Comparison of ENCODE assay signal across 15 cellular contexts in genomic region chr5:140266471-140267200, GRCh38. TPM values are rescaled to one million over a fixed set of nuclear protein-coding genes. Genes with fewer than 3 reads are reported as not detected.
DNase-seq lines count a peak whose midpoint lies in the region; ATAC-seq and TF ChIP-seq lines count a peak whose summit lies in the region.
"Had no signal": no experiment of that assay in that cellular context is flagged by ENCODE, and none has a peak within 500 bp of the region (broad histone marks: within the 10 kb centered on the region; RNA-seq: fewer than 3 reads in every experiment).

No MANE protein-coding gene starts in this region.

- H3K4me2 ChIP-seq in DND-41 (ENCODE audit: insufficient read depth, low read length), result no peak overlapping the region
- no peak overlapping the region for H3K4me2 ChIP-seq in smooth muscle cell

- H2AFZ ChIP-seq in DND-41 (ENCODE audit: low read depth, low read length) (no peak overlapping the region), smooth muscle cell (ENCODE audit: low read depth) (no peak overlapping the region)

- H3K4me1 ChIP-seq in DND-41 (ENCODE audit: insufficient read depth, low read length) (peaks cover 11% of the 10 kb centered on the region), smooth muscle cell (ENCODE audit: low read depth) (peaks cover 24% of the 10 kb centered on the region)

- H3K27ac ChIP-seq in DND-41 (ENCODE audit: low read length) (peak overlapping the region; percentile 61; the same call in 1 of the 2 replicates), smooth muscle cell (ENCODE audit: low read depth) (no peak overlapping the region)

- peaks cover 9% of the 10 kb centered on the region; the same call in 1 of the 2 replicates for H4K20me1 ChIP-seq in DND-41 (ENCODE audit: insufficient read depth, low read length)
- H4K20me1 ChIP-seq in smooth muscle cell (ENCODE audit: low read depth), result peaks cover 67% of the 10 kb centered on the region

- no peak for TF ChIP-seq CTCF in DND-41 (IDR thresholded peaks at IDR 0.05; ENCODE audit: borderline replicate concordance, extremely low read depth, low read length, poor library complexity, severe bottlenecking)
- TF ChIP-seq CTCF in WTC11 (IDR thresholded peaks at IDR 0.05), result no peak
- TF ChIP-seq CTCF in smooth muscle cell (IDR thresholded peaks at IDR 0.05; ENCODE audit: borderline replicate concordance, insufficient read depth, poor library complexity, severe bottlenecking), result no peak

- H3F3A ChIP-seq in smooth muscle cell (ENCODE audit: low read depth), result peaks cover 4% of the 10 kb centered on the region

- CTCF ChIA-PET in WTC11 (lab: Charles Lee), result interaction anchor here (0.6 to 2.7 kb wide), 3 partner anchors 39 to 92 kb away, joined by 3 to 9 read pairs (median 3); partner anchors contain the start of gene HBEGF

- H3K36me3 ChIP-seq in DND-41 (ENCODE audit: insufficient read depth, low read length) (no peaks in the 10 kb centered on the region), smooth muscle cell (ENCODE audit: low read depth) (no peaks in the 10 kb centered on the region)
- H3K36me3 ChIP-seq: gastroesophageal sphincter had no signal

- no peak for ATAC-seq in DND-41 (ENCODE audit: insufficient read depth, low read depth)
- no peak for ATAC-seq in WTC11
- ATAC-seq in naive thymus-derived CD8-positive, alpha-beta T cell, result peak in 1 of 2 donors; percentile 49
- ATAC-seq: gastroesophageal sphincter had no signal

- H3K27me3 ChIP-seq in DND-41 (ENCODE audit: insufficient read depth, low read length, poor library complexity) (no peaks in the 10 kb centered on the region), smooth muscle cell (ENCODE audit: low read depth) (no peaks in the 10 kb centered on the region)
- H3K27me3 ChIP-seq: gastroesophageal sphincter had no signal

- H3K4me3 ChIP-seq in DND-41 (ENCODE audit: low read depth in 1 of 2, low read length in 2 of 2) (no peak overlapping the region), smooth muscle cell (no peak overlapping the region)
- H3K4me3 ChIP-seq: gastroesophageal sphincter, skin epidermis had no signal

- no peak for DNase-seq in activated CD4-positive, alpha-beta T cell treated with anti-CD3 and anti-CD28 coated beads, Interleukin-2, amount 10 ng/mL, durations not matched to agents 24 days and 14 days
- no peak for DNase-seq in activated CD4-positive, alpha-beta T cell treated with anti-CD3 and anti-CD28 coated beads, Interleukin-2, amount 50 U/mL, for 1 hour
- DNase-seq in DND-41 (peak; percentile 32), WTC11 (ENCODE audit: low spot score) (no peak), GF-D8 (lab: John Stamatoyannopoulos, UW) (no peak), smooth muscle cell (lab: John Stamatoyannopoulos, UW; ENCODE audit: unreplicated experiment) (no peak), AG20443 (ENCODE audit: low spot score) (no peak)
- peak in 2 of 10 donors; percentile 8 to 13 for DNase-seq in naive thymus-derived CD8-positive, alpha-beta T cell
- DNase-seq: activated CD4-positive, alpha-beta T cell treated with anti-CD3 and anti-CD28 coated beads for 48 hours; NCI-H226; occipital lobe; stimulated activated naive CD4-positive, alpha-beta T cell treated with Interleukin-2 at 50 U/mL for 16 hours had no signal

- intact Hi-C loops in activated CD4-positive, alpha-beta T cell treated with anti-CD3 and anti-CD28 coated beads, Interleukin-2, amount 10 ng/mL, durations not matched to agents 24 days and 14 days (cut with micrococcal nuclease), result loop anchor here (1.0 to 5.0 kb wide), 2 partner anchors 15 to 36 kb away; partner anchors contain the start of gene PFDN1

- 97% methylated on average over 6 of the region's 6 CpGs for WGBS in smooth muscle cell (ENCODE audit: low lambda C conversion rate)

- H3K79me2 ChIP-seq in DND-41 (ENCODE audit: insufficient read depth, low read length) (peaks cover 27% of the 10 kb centered on the region), smooth muscle cell (ENCODE audit: low read depth) (peaks cover 79% of the 10 kb centered on the region)

- H3K4me3 Mint-ChIP-seq in activated CD4-positive, alpha-beta T cell treated with anti-CD3 and anti-CD28 coated beads, Interleukin-2, amount 10 ng/mL, durations not matched to agents 24 days and 14 days, result peak overlapping the region; percentile 63
- no peak overlapping the region for H3K4me3 Mint-ChIP-seq in WTC11
- H3K4me3 Mint-ChIP-seq in naive thymus-derived CD8-positive, alpha-beta T cell, result peak overlapping the region; percentile 25 to 78 (median 57)
- H3K4me3 Mint-ChIP-seq: mesothelial cell of epicardium had no signal

- peaks cover 18% of the 10 kb centered on the region for H3K36me3 Mint-ChIP-seq in activated CD4-positive, alpha-beta T cell treated with anti-CD3 and anti-CD28 coated beads, Interleukin-2, amount 10 ng/mL, durations not matched to agents 24 days and 14 days (ENCODE audit: low read depth)
- no peaks in the 10 kb centered on the region for H3K36me3 Mint-ChIP-seq in WTC11
- H3K36me3 Mint-ChIP-seq in naive thymus-derived CD8-positive, alpha-beta T cell, result peaks cover 0 to 13% (median 9%) of the 10 kb centered on the region in 3 donors

- POLR2A ChIA-PET in WTC11 (lab: Charles Lee), result no interaction called here
- POLR2A ChIA-PET in naive thymus-derived CD8-positive, alpha-beta T cell (lab: Charles Lee), result no interaction called here

- peak overlapping the region; percentile 81 for H3K27ac Mint-ChIP-seq in activated CD4-positive, alpha-beta T cell treated with anti-CD3 and anti-CD28 coated beads, Interleukin-2, amount 10 ng/mL, durations not matched to agents 24 days and 14 days
- H3K27ac Mint-ChIP-seq in WTC11, result peak overlapping the region; percentile 80
- peak overlapping the region in 9 of 10 donors; percentile 18 to 87 (median 63) for H3K27ac Mint-ChIP-seq in naive thymus-derived CD8-positive, alpha-beta T cell

- no peaks in the 10 kb centered on the region for H3K27me3 Mint-ChIP-seq in activated CD4-positive, alpha-beta T cell treated with anti-CD3 and anti-CD28 coated beads, Interleukin-2, amount 10 ng/mL, durations not matched to agents 24 days and 14 days
- no peaks in the 10 kb centered on the region for H3K27me3 Mint-ChIP-seq in WTC11 (ENCODE audit: low read depth)
- H3K27me3 Mint-ChIP-seq in naive thymus-derived CD8-positive, alpha-beta T cell, result no peaks in the 10 kb centered on the region

- no peaks in the 10 kb centered on the region for H3K9me3 Mint-ChIP-seq in activated CD4-positive, alpha-beta T cell treated with anti-CD3 and anti-CD28 coated beads, Interleukin-2, amount 10 ng/mL, durations not matched to agents 24 days and 14 days
- no peaks in the 10 kb centered on the region for H3K9me3 Mint-ChIP-seq in WTC11
- no peaks in the 10 kb centered on the region for H3K9me3 Mint-ChIP-seq in naive thymus-derived CD8-positive, alpha-beta T cell
- H3K9me3 Mint-ChIP-seq: mesothelial cell of epicardium had no signal

- H3K4me1 Mint-ChIP-seq in activated CD4-positive, alpha-beta T cell treated with anti-CD3 and anti-CD28 coated beads, Interleukin-2, amount 10 ng/mL, durations not matched to agents 24 days and 14 days, result peaks cover 41% of the 10 kb centered on the region
- peaks cover 22% of the 10 kb centered on the region for H3K4me1 Mint-ChIP-seq in WTC11
- peaks cover 31 to 42% (median 36%) of the 10 kb centered on the region in 4 donors for H3K4me1 Mint-ChIP-seq in naive thymus-derived CD8-positive, alpha-beta T cell

- H3K9ac ChIP-seq in DND-41 (ENCODE audit: low read depth, low read length), result no peak overlapping the region
- H3K9ac ChIP-seq in smooth muscle cell (ENCODE audit: low read depth), result no peak overlapping the region

- H3K9me3 ChIP-seq in DND-41 (ENCODE audit: insufficient read depth, low read length, severe bottlenecking), result no peaks in the 10 kb centered on the region
- no peaks in the 10 kb centered on the region for H3K9me3 ChIP-seq in smooth muscle cell (replicated peaks; ENCODE audit: low read depth)
- H3K9me3 ChIP-seq: gastroesophageal sphincter had no signal

TF ChIP-seq in WTC11, 78 proteins besides CTCF, POLR2A, EP300 and RAD21 (continues in another document):
- TF ChIP-seq TP53 (CRISPR knock-in tag; IDR thresholded peaks at IDR 0.05) (no peak), IRF1 (CRISPR knock-in tag; IDR thresholded peaks at IDR 0.05) (no peak), GABPB1 (CRISPR knock-in tag; IDR thresholded peaks at IDR 0.05) (no peak), SP1 (CRISPR knock-in tag; conservative IDR thresholded peaks at IDR 0.05) (no peak), CREM (CRISPR knock-in tag; IDR thresholded peaks at IDR 0.05) (no peak), ZNF219 (CRISPR knock-in tag; IDR thresholded peaks at IDR 0.05; ENCODE audit: borderline replicate concordance) (no peak)

RNA-seq across cellular contexts. Expression of gene PFDN1, which starts 36.3 kb away (rescaled TPM):
- total RNA-seq in activated CD4-positive, alpha-beta T cell treated with anti-CD3 and anti-CD28 coated beads, Interleukin-2, amount 10 ng/mL, durations not matched to agents 24 days and 14 days, result 51.5 and 57.9 TPM in 2 replicates
- total RNA-seq in WTC11 (2021) (44.1 to 46.4 TPM (median 46.2 TPM) in 3 replicates), smooth muscle cell (140 and 154 TPM in 2 replicates)
- 10 to 100 TPM; 24.8 to 30.0 TPM for total RNA-seq in naive thymus-derived CD8-positive, alpha-beta T cell
- polyA plus RNA-seq in naive thymus-derived CD8-positive, alpha-beta T cell, result 100 to 1,000 TPM; 120 to 132 (median 129) TPM
- 145 and 159 TPM in 2 replicates for polyA plus RNA-seq in smooth muscle cell
